In genomic region chr17:22142091-22142490, GRCh38 we compare ENCODE assay signal across 26 cellular contexts.
"Had no signal": no experiment of that assay in that cellular context is flagged by ENCODE, and none has a peak within 500 bp of the region (broad histone marks: within the 10 kb centered on the region; RNA-seq: fewer than 3 reads in every experiment).

No MANE protein-coding gene starts in this region.

- ATAC-seq: left lung, mucosa of descending colon had no signal

- H3K4me1 ChIP-seq: colonic mucosa, esophagus squamous epithelium, left lung, right lobe of liver, uterus had no signal

- H3K9me3 ChIP-seq: colonic mucosa, neutrophil, right lobe of liver, thoracic aorta, uterus had no signal

- H3K27me3 ChIP-seq: colonic mucosa, esophagus squamous epithelium, left lung, neutrophil, right lobe of liver, uterus had no signal

- H3K4me3 ChIP-seq: colonic mucosa, esophagus squamous epithelium, left lung, lung, mucosa of descending colon, right lobe of liver, thoracic aorta, uterus had no signal

- FAIRE-seq: astrocyte, endometrium had no signal

- H3K27ac ChIP-seq: colonic mucosa, epithelial cell of prostate, esophagus squamous epithelium, left lung, neutrophil, right lobe of liver, thoracic aorta, uterus had no signal

- H3K36me3 ChIP-seq: colonic mucosa, esophagus squamous epithelium, left lung, neutrophil, right lobe of liver, thoracic aorta had no signal

- DNase-seq: activated CD4-positive, alpha-beta memory T cell treated with anti-CD3 and anti-CD28 coated beads, Interleukin-2, amount 10 ng/mL, durations not matched to agents 7 days and 5 days; activated CD4-positive, alpha-beta T cell treated with anti-CD3 and anti-CD28 coated beads, Interleukin-2, amount 10 ng/mL, durations not matched to agents 24 days and 14 days; activated CD4-positive, CD25-positive, alpha-beta regulatory T cell treated with anti-CD3 and anti-CD28 coated beads, Interleukin-2, amount 50 U/mL, for 72 hours; activated CD8-positive, alpha-beta memory T cell treated with anti-CD3 and anti-CD28 coated beads, Interleukin-2, amount 50 U/mL, for 48 hours; activated gamma-delta T cell; activated naive CD4-positive, alpha-beta T cell treated with anti-CD3 and anti-CD28 coated beads, Interleukin-2, amount 10 ng/mL, durations not matched to agents 7 days and 5 days; activated T-cell treated with anti-CD3 and anti-CD28 coated beads, Interleukin-2, amount 50 U/mL, for 24 hours; amniotic stem cell; central memory CD4-positive, alpha-beta T cell; colonic mucosa; effector CD8-positive, alpha-beta T cell; esophagus squamous epithelium; foreskin melanocyte; left lung; mucosa of descending colon; right lobe of liver; stimulated activated CD4-positive, alpha-beta T cell treated with anti-CD3 and anti-CD28 coated beads, Interleukin-2, amount 100 ng/mL, for 48 hours; T-helper 2 cell; trophoblast cell; uterus had no signal
